ENCODE assay signal across 8 cellular contexts in genomic region chr1:162562452-162562828, GRCh38. TPM values are rescaled to one million over a fixed set of nuclear protein-coding genes. Genes with fewer than 3 reads are reported as not detected.
DNase-seq lines count a peak whose midpoint lies in the region; ATAC-seq and TF ChIP-seq lines count a peak whose summit lies in the region.

No MANE protein-coding gene starts in this region.

- 13 to 18% methylated on average over 5 of the region's 5 CpGs for WGBS in testis, 2 donors

- no peak for TF ChIP-seq CTCF in testis (IDR thresholded peaks at IDR 0.05)

- peaks cover 6% of the 10 kb centered on the region; the same call in 1 of the 2 replicates for H3K36me3 ChIP-seq in Karpas-422 (ENCODE audit: insufficient read depth, low read length)
- H3K36me3 ChIP-seq in adipocyte (ENCODE audit: control insufficient read depth, insufficient read depth, low read length, severe bottlenecking) = peaks cover 21% of the 10 kb centered on the region
- H3K36me3 ChIP-seq in testis (ENCODE audit: low read depth, missing control alignments) = no peaks in the 10 kb centered on the region

- intact Hi-C loops in testis (cut with DNase I; ENCODE audit: low total_unique reads) = no loop called here

- ATAC-seq in HG03439 (IDR thresholded peaks at IDR 0.05; ENCODE audit: unreplicated experiment) (no peak), GM18873 (IDR thresholded peaks at IDR 0.05; ENCODE audit: low FRiP score, unreplicated experiment) (no peak)

- peak; percentile 73 for DNase-seq in EH (ENCODE audit: low read depth)
- DNase-seq in Karpas-422 = peak; percentile 54
- peak; percentile 85 for DNase-seq in adipocyte (ENCODE audit: low read depth)
- peak; percentile 26 for DNase-seq in kidney glomerular epithelial cell (lab: John Stamatoyannopoulos, UW)
- no peak for DNase-seq in testis
- DNase-seq in stimulated activated CD4-positive, alpha-beta T cell treated with anti-CD3 and anti-CD28 coated beads, Interleukin-1b, Interleukin-23, amount 100 ng/mL, for 48 hours = no peak

- H3K9ac ChIP-seq in Karpas-422 (ENCODE audit: low read length) (peak overlapping the region; percentile 92), adipocyte (ENCODE audit: low read length) (peak overlapping the region; percentile 90)

- H3K27ac ChIP-seq in Karpas-422 (ENCODE audit: low read length) (no peak overlapping the region), testis (peak overlapping the region; percentile 91 to 98)

- H3K9me3 ChIP-seq in Karpas-422 (ENCODE audit: low read length) (no peaks in the 10 kb centered on the region), adipocyte (ENCODE audit: control insufficient read depth, low read length) (no peaks in the 10 kb centered on the region), testis (no peaks in the 10 kb centered on the region)

- no peak for TF ChIP-seq POLR2A in testis (IDR thresholded peaks at IDR 0.05)

- no peak overlapping the region for H2AFZ ChIP-seq in Karpas-422 (ENCODE audit: low read length)

- H3K4me1 ChIP-seq in Karpas-422 (ENCODE audit: low read length) (peaks cover 38% of the 10 kb centered on the region), adipocyte (ENCODE audit: control insufficient read depth, insufficient read depth, low read length) (peaks cover 43% of the 10 kb centered on the region), testis (peaks cover 26% of the 10 kb centered on the region)

- H3K79me2 ChIP-seq in Karpas-422 (ENCODE audit: low read length) = peaks cover 57% of the 10 kb centered on the region

- no peaks in the 10 kb centered on the region for H3K27me3 ChIP-seq in Karpas-422 (ENCODE audit: low read length)
- no peaks in the 10 kb centered on the region for H3K27me3 ChIP-seq in adipocyte (replicated peaks; ENCODE audit: control insufficient read depth, insufficient read depth, low read length)
- no peaks in the 10 kb centered on the region for H3K27me3 ChIP-seq in testis

- H4K20me1 ChIP-seq in Karpas-422 (ENCODE audit: insufficient read depth, low read depth, low read length) = no peaks in the 10 kb centered on the region

- H3K4me2 ChIP-seq in Karpas-422 (ENCODE audit: low read depth, low read length, poor library complexity, severe bottlenecking) = peak overlapping the region; percentile 62

- H3K4me3 ChIP-seq in Karpas-422 (ENCODE audit: low read length) (peak overlapping the region; percentile 91), adipocyte (ENCODE audit: low read length) (peak overlapping the region; percentile 85), testis (peak overlapping the region; percentile 90 to 97)

- no peaks in the 10 kb centered on the region for H3K9me2 ChIP-seq in Karpas-422 (replicated peaks; ENCODE audit: insufficient read depth, low read length)

RNA-seq across cellular contexts. Expression of gene UAP1, which starts 0.9 kb away (rescaled TPM):
- 44.1 and 58.9 TPM in 2 replicates for total RNA-seq in Karpas-422 (2014; rRNA removed; shearing (Covaris generic); ENCODE audit: low replicate concordance)
- 100 to 1,000 TPM; 110 to 128 TPM for total RNA-seq in testis
- polyA plus RNA-seq in testis (ENCODE audit: insufficient read depth, low read depth, low replicate concordance) = 161 TPM

Comparison
In these comparisons a context has a peak if more than half of its experiments do, and no peak if none do; other contexts are left out.
1. DNase-seq: peak in EH (single experiment), Karpas-422 (single experiment), adipocyte (single experiment) and kidney glomerular epithelial cell (single experiment); none in testis (single experiment) and stimulated activated CD4-positive, alpha-beta T cell treated with anti-CD3 and anti-CD28 coated beads, Interleukin-1b, Interleukin-23, amount 100 ng/mL, for 48 hours (single experiment).
2. Peak in every context shown above with its lines, with median percentiles within 50 percentile points of each other: H3K4me3 ChIP-seq.